19 cellular contexts compared by ENCODE assay signal in genomic region chr20:6882911-6883310, GRCh38.
DNase-seq lines count a peak whose midpoint lies in the region; ATAC-seq, FAIRE-seq and TF ChIP-seq lines count a peak whose summit lies in the region.
"Had no signal": no experiment of that assay in that cellular context is flagged by ENCODE, and none has a peak within 500 bp of the region (broad histone marks: within the 10 kb centered on the region; RNA-seq: fewer than 3 reads in every experiment).

No MANE protein-coding gene starts in this region.

- DNase-seq in GM04504 (ENCODE audit: low read depth): peak; percentile 85
- DNase-seq in RWPE2 (ENCODE audit: low spot score): no peak
- DNase-seq in fibroblast of gingiva (ENCODE audit: low read depth): peak; percentile 65
- peak; percentile 50 for DNase-seq in non-pigmented ciliary epithelial cell (ENCODE audit: low read depth)
- no peak for DNase-seq in HepG2 (ENCODE audit: low spot score)
- no peak for DNase-seq in dermis blood vessel endothelial cell
- no peak for DNase-seq in effector CD4-positive, alpha-beta T cell
- DNase-seq: activated CD8-positive, alpha-beta T cell treated with anti-CD3 and anti-CD28 coated beads, Interleukin-2, amount 10 ng/mL, durations not matched to agents 7 days and 5 days; heart left ventricle; left colon; NCI-H2081; NCI-H526 treated with DMSO at 0.1 percent for 48 hours; stimulated activated CD4-positive, alpha-beta T cell treated with anti-CD3 and anti-CD28 coated beads, Interleukin-4, amount 100 ng/mL, for 24 hours; stimulated activated CD8-positive, alpha-beta memory T cell treated with anti-CD3 and anti-CD28 coated beads, Interleukin-4, amount 100 ng/mL, for 48 hours; SW 1271 had no signal

- H3K79me2 ChIP-seq in HepG2 (ENCODE audit: insufficient read depth, low read length): no peaks in the 10 kb centered on the region

- no peak for TF ChIP-seq RAD21 in HepG2 (CRISPR knock-in tag; IDR thresholded peaks at IDR 0.05)

- H3K4me1 ChIP-seq in RWPE2 (ENCODE audit: insufficient read depth, poor library complexity, severe bottlenecking) (peaks cover 13% of the 10 kb centered on the region), HepG2 (ENCODE audit: insufficient read depth, low read length) (no peaks in the 10 kb centered on the region)
- H3K4me1 ChIP-seq: suprapubic skin had no signal

- no peaks in the 10 kb centered on the region for H4K20me1 ChIP-seq in HepG2 (ENCODE audit: insufficient read depth, low read length)

- H3K27me3 ChIP-seq in RWPE2 (ENCODE audit: insufficient read depth, poor library complexity, severe bottlenecking) (no peaks in the 10 kb centered on the region), HepG2 (ENCODE audit: control insufficient read depth in 1 of 2, insufficient read depth in 2 of 2, low read length in 2 of 2) (no peaks in the 10 kb centered on the region)
- H3K27me3 ChIP-seq: heart left ventricle, suprapubic skin had no signal

- H3K9ac ChIP-seq in HepG2 (ENCODE audit: insufficient read depth, low read depth, low read length): no peak overlapping the region

- CTCF ChIA-PET in HepG2 (lab: Yijun Ruan, JAX; ENCODE audit: low intra/inter-chr PET ratio, low total read pairs): no interaction called here

- H3K4me2 ChIP-seq in HepG2 (ENCODE audit: low read depth, low read length): no peak overlapping the region

- H3K4me3 ChIP-seq in RWPE2 (ENCODE audit: severe bottlenecking) (no peak overlapping the region), HepG2 (replicated peaks in 1 of 3; ENCODE audit: insufficient read depth in 1 of 3, low read depth in 2 of 3, low read length in 3 of 3) (no peak overlapping the region)
- H3K4me3 ChIP-seq: heart left ventricle, suprapubic skin had no signal

- intact Hi-C loops in HepG2 (cut with micrococcal nuclease; ENCODE audit: unreplicated experiment): no loop called here

- FAIRE-seq in HepG2 (lab: Jason Lieb, UNC): no peak
- FAIRE-seq: GM18507 had no signal

- in situ Hi-C loops in HepG2 (cut with HindIII; ENCODE audit: extremely low pct_ligation_motif_present, low pct_unique_long_range_greater_than_20kb): no loop called here

- POLR2A ChIA-PET in HepG2 (lab: Yijun Ruan, JAX): no interaction called here

- H2AFZ ChIP-seq in HepG2 (ENCODE audit: low read length): no peak overlapping the region

- ATAC-seq in RWPE2 (ENCODE audit: low read depth): peak; percentile 97
- ATAC-seq in HepG2: no peak
- ATAC-seq: activated CD8-positive, alpha-beta T cell treated with anti-CD3 and anti-CD28 coated beads, Interleukin-2, amount 10 ng/mL, durations not matched to agents 7 days and 5 days; HCT116; heart left ventricle; left colon; Panc1 had no signal

- no peak for TF ChIP-seq POLR2A in HepG2 (IDR thresholded peaks at IDR 0.05; ENCODE audit: insufficient read depth in 1 of 2, low read depth in 2 of 2, low read length in 2 of 2)

- 2% methylated on average over 3 of the region's 3 CpGs for WGBS in HepG2 (ENCODE audit: low lambda C conversion rate)

- no TSS peak for BruUV-seq in HepG2 (replicated peaks; lab: Mats Ljungman, UMichigan)

- peak overlapping the region; percentile 35 for H3K27ac ChIP-seq in RWPE2 (ENCODE audit: poor library complexity, severe bottlenecking)
- H3K27ac ChIP-seq in HepG2 (ENCODE audit: extremely low read length, insufficient read depth, low read length): no peak overlapping the region
- H3K27ac ChIP-seq: heart left ventricle, suprapubic skin had no signal

- TF ChIP-seq EP300 in HepG2 (IDR thresholded peaks at IDR 0.05; ENCODE audit: low read depth in 2 of 2, low read length in 2 of 2): no peak
- no peak for TF ChIP-seq EP300 in HepG2 (CRISPR knock-in tag; IDR thresholded peaks at IDR 0.05; ENCODE audit: borderline replicate concordance)

- TF ChIP-seq CTCF in RWPE2 (IDR thresholded peaks at IDR 0.05; ENCODE audit: poor library complexity, severe bottlenecking): no peak
- no peak for TF ChIP-seq CTCF in HepG2 (CRISPR knock-in tag; IDR thresholded peaks at IDR 0.05)

- H3K9me3 ChIP-seq in RWPE2 (ENCODE audit: severe bottlenecking) (no peaks in the 10 kb centered on the region), HepG2 (ENCODE audit: low read length) (no peaks in the 10 kb centered on the region)
- H3K9me3 ChIP-seq: heart left ventricle, suprapubic skin had no signal

- no peaks in the 10 kb centered on the region for H3K36me3 ChIP-seq in RWPE2 (ENCODE audit: low read depth)
- no peaks in the 10 kb centered on the region for H3K36me3 ChIP-seq in HepG2 (replicated peaks in 1 of 2; ENCODE audit: control insufficient read depth in 1 of 2, insufficient read depth in 2 of 2, low read length in 2 of 2)
- H3K36me3 ChIP-seq: heart left ventricle, suprapubic skin had no signal

TF ChIP-seq in HepG2, 621 proteins besides CTCF, POLR2A, EP300 and RAD21:
- no peak for TF ChIP-seq ZNF883 (CRISPR knock-in tag; IDR thresholded peaks at IDR 0.05; ENCODE audit: not compliant biosample characterization)
- TF ChIP-seq HNRNPL (IDR thresholded peaks at IDR 0.05; ENCODE audit: low read depth, low read length): no peak
- TF ChIP-seq ZBTB1 (CRISPR knock-in tag; IDR thresholded peaks at IDR 0.05; ENCODE audit: borderline replicate concordance): no peak
- no peak for TF ChIP-seq ZNF644 (CRISPR knock-in tag; IDR thresholded peaks at IDR 0.05; ENCODE audit: low read depth)
- no peak for TF ChIP-seq RARA (CRISPR knock-in tag; IDR thresholded peaks at IDR 0.05)
- no peak for TF ChIP-seq PTBP1 (IDR thresholded peaks at IDR 0.05; ENCODE audit: low read depth, low read length, poor library complexity, severe bottlenecking)
- TF ChIP-seq TP53 (CRISPR knock-in tag; conservative IDR thresholded peaks at IDR 0.05): no peak
- no peak for TF ChIP-seq ZNF136 (CRISPR knock-in tag; IDR thresholded peaks at IDR 0.05; ENCODE audit: low read depth)
- no peak for TF ChIP-seq ZBTB21 (CRISPR knock-in tag; IDR thresholded peaks at IDR 0.05)
- no peak for TF ChIP-seq TCF7L2 (IDR thresholded peaks at IDR 0.05; ENCODE audit: low read depth, low read length)
- TF ChIP-seq ZFYVE20 (CRISPR knock-in tag; IDR thresholded peaks at IDR 0.05; ENCODE audit: borderline replicate concordance, low read depth): no peak
- TF ChIP-seq ESRRA (CRISPR knock-in tag; IDR thresholded peaks at IDR 0.05; ENCODE audit: low read depth): no peak
- TF ChIP-seq IKZF5 (CRISPR knock-in tag; IDR thresholded peaks at IDR 0.05): no peak
- no peak for TF ChIP-seq YEATS4 (CRISPR knock-in tag; IDR thresholded peaks at IDR 0.05; ENCODE audit: borderline replicate concordance)
- no peak for TF ChIP-seq ZBED4 (CRISPR knock-in tag; IDR thresholded peaks at IDR 0.05; ENCODE audit: borderline replicate concordance)
- no peak for TF ChIP-seq RBM22 (optimal IDR thresholded peaks at IDR 0.05; ENCODE audit: low read length)
- no peak for TF ChIP-seq ATF7 (IDR thresholded peaks at IDR 0.05)
- no peak for TF ChIP-seq ATF7 (CRISPR knock-in tag; IDR thresholded peaks at IDR 0.05)

Comparison
In these comparisons a context has a peak if more than half of its experiments do, and no peak if none do; other contexts are left out.
1. DNase-seq: peak in GM04504 (single experiment), fibroblast of gingiva (single experiment) and non-pigmented ciliary epithelial cell (single experiment); none in RWPE2 (single experiment), HepG2 (single experiment), dermis blood vessel endothelial cell (single experiment) and effector CD4-positive, alpha-beta T cell (single experiment).